Comparison of ENCODE assay signal across 18 cellular contexts in genomic region chr1:92201973-92202372, GRCh38. TPM values are rescaled to one million over a fixed set of nuclear protein-coding genes. Genes with fewer than 3 reads are reported as not detected.
DNase-seq lines count a peak whose midpoint lies in the region; ATAC-seq and TF ChIP-seq lines count a peak whose summit lies in the region.
"Had no signal": no experiment of that assay in that cellular context is flagged by ENCODE, and none has a peak within 500 bp of the region (broad histone marks: within the 10 kb centered on the region; RNA-seq: fewer than 3 reads in every experiment).

No MANE protein-coding gene starts in this region.

- no TSS peak for BruUV-seq in OCI-LY7 (replicated peaks; lab: Mats Ljungman, UMichigan)

- peak overlapping the region in 1 of 2 donors; percentile 64 for H3K4me3 Mint-ChIP-seq in CD14-positive monocyte
- H3K4me3 Mint-ChIP-seq in activated naive CD8-positive, alpha-beta T cell treated with anti-CD3 and anti-CD28 coated beads for 36 hours = no peak overlapping the region
- H3K4me3 Mint-ChIP-seq: endodermal cell, natural killer cell had no signal

- H3K36me3 ChIP-seq in OCI-LY7 (ENCODE audit: insufficient read depth, low read length) (no peaks in the 10 kb centered on the region), H7 (replicated peaks; ENCODE audit: control insufficient read depth, insufficient read depth, low read length) (no peaks in the 10 kb centered on the region)

- H3K4me3 ChIP-seq in OCI-LY7 (ENCODE audit: low read depth, low read length, poor library complexity, severe bottlenecking) (no peak overlapping the region), H7 (ENCODE audit: insufficient read depth, low read depth, low read length) (no peak overlapping the region)

- no peaks in the 10 kb centered on the region for H3K4me1 ChIP-seq in OCI-LY7 (ENCODE audit: insufficient read depth, low read length, poor library complexity, severe bottlenecking)
- H3K4me1 ChIP-seq: foreskin keratinocyte had no signal

- H3K9me2 ChIP-seq in OCI-LY7 (ENCODE audit: insufficient read depth, low read length) = no peaks in the 10 kb centered on the region

- H3K27ac ChIP-seq in OCI-LY7 (ENCODE audit: low read depth, low read length, poor library complexity, severe bottlenecking) = no peak overlapping the region
- H3K27ac ChIP-seq: foreskin keratinocyte had no signal

- no peak for TF ChIP-seq CTCF in CD14-positive monocyte (IDR thresholded peaks at IDR 0.05)
- TF ChIP-seq CTCF in OCI-LY7 (conservative IDR thresholded peaks at IDR 0.05; ENCODE audit: low read length) = no peak

- H2AFZ ChIP-seq in OCI-LY7 (ENCODE audit: low read length) = 0 out of 2 replicates have a peak overlapping the region, but pooled peaks have one; percentile 30

- no peak overlapping the region for H3K4me2 ChIP-seq in OCI-LY7 (ENCODE audit: low read length)

- H3K9me3 ChIP-seq in OCI-LY7 (ENCODE audit: low read length) = no peaks in the 10 kb centered on the region

- no peaks in the 10 kb centered on the region for H4K20me1 ChIP-seq in OCI-LY7 (ENCODE audit: insufficient read depth, low read length)

- peaks cover 0 to 3% (median 0%) of the 10 kb centered on the region in 7 donors for H3K9me3 Mint-ChIP-seq in CD14-positive monocyte
- H3K9me3 Mint-ChIP-seq in activated naive CD8-positive, alpha-beta T cell treated with anti-CD3 and anti-CD28 coated beads for 36 hours = peaks cover 8% of the 10 kb centered on the region
- H3K9me3 Mint-ChIP-seq: endodermal cell, natural killer cell had no signal

- intact Hi-C loops in CD14-positive monocyte (cut with micrococcal nuclease) (no loop called here), OCI-LY7 (cut with micrococcal nuclease; ENCODE audit: unreplicated experiment) (no loop called here)

- peaks cover 0 to 3% (median 0%) of the 10 kb centered on the region in 3 donors for H3K27me3 Mint-ChIP-seq in CD14-positive monocyte (ENCODE audit: low read depth in 3 of 3)
- no peaks in the 10 kb centered on the region for H3K27me3 Mint-ChIP-seq in activated naive CD8-positive, alpha-beta T cell treated with anti-CD3 and anti-CD28 coated beads for 36 hours

- H3K27me3 ChIP-seq in H7 (ENCODE audit: control insufficient read depth, insufficient read depth, low read length) = no peaks in the 10 kb centered on the region

- peaks cover 19% of the 10 kb centered on the region for H3K4me1 Mint-ChIP-seq in CD14-positive monocyte
- H3K4me1 Mint-ChIP-seq in activated naive CD8-positive, alpha-beta T cell treated with anti-CD3 and anti-CD28 coated beads for 36 hours = peaks cover 9% of the 10 kb centered on the region
- H3K4me1 Mint-ChIP-seq: natural killer cell had no signal

- POLR2A ChIA-PET in OCI-LY7 (lab: Charles Lee) = interaction anchor here (0.6 to 0.7 kb wide), 3 partner anchors 45 to 1197 kb away, joined by 3 read pairs; no protein-coding TSS in a partner anchor

- CTCF ChIA-PET in OCI-LY7 (lab: Charles Lee; ENCODE audit: unreplicated experiment) = no interaction called here

- peak overlapping the region in 6 of 7 donors; percentile 1 to 77 (median 66) for H3K27ac Mint-ChIP-seq in CD14-positive monocyte
- peak overlapping the region; percentile 21 for H3K27ac Mint-ChIP-seq in activated naive CD8-positive, alpha-beta T cell treated with anti-CD3 and anti-CD28 coated beads for 36 hours
- H3K27ac Mint-ChIP-seq: endodermal cell, natural killer cell had no signal

- peaks cover 0 to 1% of the 10 kb centered on the region in 2 donors for H3K36me3 Mint-ChIP-seq in CD14-positive monocyte
- peaks cover 3% of the 10 kb centered on the region for H3K36me3 Mint-ChIP-seq in activated naive CD8-positive, alpha-beta T cell treated with anti-CD3 and anti-CD28 coated beads for 36 hours
- H3K36me3 Mint-ChIP-seq: natural killer cell had no signal

- ATAC-seq in HG02588 (IDR thresholded peaks at IDR 0.05; ENCODE audit: unreplicated experiment) (no peak), HG02763 (IDR thresholded peaks at IDR 0.05; ENCODE audit: unreplicated experiment) (no peak)
- ATAC-seq: foreskin keratinocyte, natural killer cell, Panc1 had no signal

- no peaks in the 10 kb centered on the region for H3K79me2 ChIP-seq in OCI-LY7 (ENCODE audit: insufficient read depth, low read depth, low read length)

- DNase-seq in CD14-positive monocyte (ENCODE audit: low spot score) (no peak), GF-D8 (lab: John Stamatoyannopoulos, UW) (peak; percentile 38), OCI-LY7 (ENCODE audit: low spot score) (peak; percentile 7), H7 (no peak)
- no peak for DNase-seq in activated naive CD8-positive, alpha-beta T cell treated with anti-CD3 and anti-CD28 coated beads for 36 hours
- no peak for DNase-seq in stimulated activated CD4-positive, alpha-beta T cell treated with anti-CD3 and anti-CD28 coated beads, Interleukin-15, amount 100 ng/mL, for 24 hours
- DNase-seq: activated gamma-delta T cell, endodermal cell, foreskin keratinocyte, natural killer cell, NCI-H1694, NCI-H524 treated with DMSO at 0.1 percent for 48 hours had no signal

RNA-seq across cellular contexts. Expression of gene C1orf146, which starts 15.7 kb away (rescaled TPM):
- not detected for polyA plus RNA-seq in CD14-positive monocyte
- total RNA-seq in OCI-LY7 (2014; rRNA removed; shearing (Covaris generic)) = not detected in 2 replicates
- not detected in 2 replicates for total RNA-seq in OCI-LY7 (2022)
- not detected for total RNA-seq in activated naive CD8-positive, alpha-beta T cell treated with anti-CD3 and anti-CD28 coated beads for 36 hours
- total RNA-seq in H7 (2014; rRNA removed; shearing (Covaris generic)) = not detected in 2 replicates
- total RNA-seq: cardiac septum, endodermal cell, foreskin keratinocyte, lower leg skin, natural killer cell had no signal
- polyA plus RNA-seq: BJ, foreskin keratinocyte had no signal

Comparison
In these comparisons a context has a peak if more than half of its experiments do, and no peak if none do; other contexts are left out.
1. DNase-seq: peak in GF-D8 (single experiment) and OCI-LY7 (single experiment); none in CD14-positive monocyte (single experiment), activated naive CD8-positive, alpha-beta T cell treated with anti-CD3 and anti-CD28 coated beads for 36 hours (single experiment), stimulated activated CD4-positive, alpha-beta T cell treated with anti-CD3 and anti-CD28 coated beads, Interleukin-15, amount 100 ng/mL, for 24 hours (single experiment) and H7 (single experiment).